Comparison of ENCODE assay signal across 15 cellular contexts in the genomic region with DNA sequence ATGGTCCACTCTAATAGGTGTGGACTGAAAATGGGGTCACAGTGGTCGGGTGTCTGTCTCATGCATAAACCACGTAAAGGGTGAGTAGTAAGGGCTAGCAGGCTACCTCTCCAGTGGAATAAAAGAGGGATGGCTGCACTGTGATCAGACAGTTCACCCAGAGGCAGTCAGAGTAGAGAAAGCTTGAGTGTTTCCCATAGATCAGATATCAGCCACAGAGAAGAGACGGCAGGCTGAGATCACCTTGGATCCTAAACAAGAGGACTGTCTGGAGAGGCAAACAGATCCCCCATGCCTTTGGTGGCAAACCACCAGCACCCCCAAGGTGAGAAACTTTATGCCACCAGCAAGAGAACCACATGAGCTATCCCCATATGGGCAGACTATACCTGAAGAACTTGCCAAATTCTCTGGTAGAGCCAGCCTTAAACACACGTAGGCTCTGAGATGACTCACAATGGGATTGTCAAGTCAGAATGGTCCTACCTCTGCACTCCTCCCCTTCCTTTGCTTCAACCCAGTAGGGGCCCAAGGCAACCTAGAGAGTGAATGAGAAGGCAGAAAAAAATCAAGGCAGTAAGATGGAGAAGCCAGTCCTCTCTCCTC.
DNase-seq lines count a peak whose midpoint lies in the region; ATAC-seq lines count a peak whose summit lies in the region.
"Had no signal": no experiment of that assay in that cellular context is flagged by ENCODE, and none has a peak within 500 bp of the region (broad histone marks: within the 10 kb centered on the region; RNA-seq: fewer than 3 reads in every experiment).

No MANE protein-coding gene starts in this region.

- peaks cover 54% of the 10 kb centered on the region for H3K36me3 Mint-ChIP-seq in activated CD4-positive, alpha-beta memory T cell treated with anti-CD3 and anti-CD28 coated beads, Interleukin-2, amount 10 ng/mL, durations not matched to agents 7 days and 5 days (ENCODE audit: low read depth)
- no peaks in the 10 kb centered on the region for H3K36me3 Mint-ChIP-seq in effector memory CD8-positive, alpha-beta T cell (ENCODE audit: insufficient read depth)

- peaks cover 23% of the 10 kb centered on the region for H3K9me3 Mint-ChIP-seq in activated CD4-positive, alpha-beta memory T cell treated with anti-CD3 and anti-CD28 coated beads, Interleukin-2, amount 10 ng/mL, durations not matched to agents 7 days and 5 days
- H3K9me3 Mint-ChIP-seq in effector memory CD8-positive, alpha-beta T cell = peaks cover 0 to 3% of the 10 kb centered on the region in 2 donors

- peak overlapping the region; percentile 85 for H3K27ac Mint-ChIP-seq in activated CD4-positive, alpha-beta memory T cell treated with anti-CD3 and anti-CD28 coated beads, Interleukin-2, amount 10 ng/mL, durations not matched to agents 7 days and 5 days
- peak overlapping the region in 1 of 2 donors; percentile 77 for H3K27ac Mint-ChIP-seq in effector memory CD8-positive, alpha-beta T cell

- peaks cover 88% of the 10 kb centered on the region for H3K4me1 Mint-ChIP-seq in activated CD4-positive, alpha-beta memory T cell treated with anti-CD3 and anti-CD28 coated beads, Interleukin-2, amount 10 ng/mL, durations not matched to agents 7 days and 5 days
- H3K4me1 Mint-ChIP-seq in effector memory CD8-positive, alpha-beta T cell (ENCODE audit: low read depth in 2 of 2) = peaks cover 11 to 36% of the 10 kb centered on the region in 2 donors

- peak overlapping the region; percentile 41 for H3K4me3 Mint-ChIP-seq in activated CD4-positive, alpha-beta memory T cell treated with anti-CD3 and anti-CD28 coated beads, Interleukin-2, amount 10 ng/mL, durations not matched to agents 7 days and 5 days
- H3K4me3 Mint-ChIP-seq in effector memory CD8-positive, alpha-beta T cell = peak overlapping the region in 1 of 2 donors; percentile 35
- H3K4me3 Mint-ChIP-seq: naive thymus-derived CD8-positive, alpha-beta T cell had no signal

- ATAC-seq in activated CD4-positive, CD25-positive, alpha-beta regulatory T cell treated with anti-CD3 and anti-CD28 coated beads, Interleukin-2, amount 50 U/mL, for 24 hours = peak; percentile 94 to 97
- ATAC-seq in effector memory CD8-positive, alpha-beta T cell (replicated peaks) = peak; percentile 68
- no peak for ATAC-seq in HG03159 (IDR thresholded peaks at IDR 0.05; ENCODE audit: unreplicated experiment)
- ATAC-seq: gastrocnemius medialis; K562; naive thymus-derived CD8-positive, alpha-beta T cell; right cardiac atrium had no signal

- POLR2A ChIA-PET in activated CD4-positive, alpha-beta memory T cell treated with anti-CD3 and anti-CD28 coated beads, Interleukin-2, amount 10 ng/mL, durations not matched to agents 7 days and 5 days (lab: Charles Lee) = interaction anchor here (0.6 to 1.8 kb wide), 7 partner anchors 98 to 282 kb away, joined by 3 to 5 read pairs (median 3); a partner anchor contains a TSS

- no peak for DNase-seq in activated CD4-positive, CD25-positive, alpha-beta regulatory T cell treated with anti-CD3 and anti-CD28 coated beads, Interleukin-2, amount 50 U/mL, for 72 hours
- DNase-seq in activated CD4-positive, alpha-beta memory T cell treated with anti-CD3 and anti-CD28 coated beads, Interleukin-2, amount 10 ng/mL, durations not matched to agents 7 days and 5 days = peak; percentile 67
- no peak for DNase-seq in effector memory CD8-positive, alpha-beta T cell
- DNase-seq in stimulated activated CD4-positive, alpha-beta T cell treated with anti-CD3 and anti-CD28 coated beads, TNF-alpha, amount 100 ng/mL, for 24 hours (ENCODE audit: low read depth in 3 of 3) = peak in 2 of 3 experiments; percentile 19 to 23
- no peak for DNase-seq in NCI-H446 (lab: John Stamatoyannopoulos, UW)
- no peak for DNase-seq in cerebellar nuclear complex (lab: John Stamatoyannopoulos, UW)
- DNase-seq: amygdala; gastrocnemius medialis; naive thymus-derived CD8-positive, alpha-beta T cell; NCI-H1930; right cardiac atrium; upper lobe of left lung had no signal

- CTCF ChIA-PET in activated CD4-positive, alpha-beta memory T cell treated with anti-CD3 and anti-CD28 coated beads, Interleukin-2, amount 10 ng/mL, durations not matched to agents 7 days and 5 days (lab: Charles Lee) = no interaction called here

- H3K27me3 Mint-ChIP-seq in activated CD4-positive, alpha-beta memory T cell treated with anti-CD3 and anti-CD28 coated beads, Interleukin-2, amount 10 ng/mL, durations not matched to agents 7 days and 5 days = peaks cover 5% of the 10 kb centered on the region
- H3K27me3 Mint-ChIP-seq in effector memory CD8-positive, alpha-beta T cell = peaks cover 7 to 8% of the 10 kb centered on the region in 2 donors
- H3K27me3 Mint-ChIP-seq: naive thymus-derived CD8-positive, alpha-beta T cell had no signal

Comparison
In these comparisons a context has a peak if more than half of its experiments do, and no peak if none do; other contexts are left out.
1. DNase-seq: peak in activated CD4-positive, alpha-beta memory T cell treated with anti-CD3 and anti-CD28 coated beads, Interleukin-2, amount 10 ng/mL, durations not matched to agents 7 days and 5 days (single experiment) and stimulated activated CD4-positive, alpha-beta T cell treated with anti-CD3 and anti-CD28 coated beads, TNF-alpha, amount 100 ng/mL, for 24 hours (2 of 3); none in activated CD4-positive, CD25-positive, alpha-beta regulatory T cell treated with anti-CD3 and anti-CD28 coated beads, Interleukin-2, amount 50 U/mL, for 72 hours (single experiment), effector memory CD8-positive, alpha-beta T cell (0 of 3), NCI-H446 (0 of 2) and cerebellar nuclear complex (0 of 2).